In the genomic region with DNA sequence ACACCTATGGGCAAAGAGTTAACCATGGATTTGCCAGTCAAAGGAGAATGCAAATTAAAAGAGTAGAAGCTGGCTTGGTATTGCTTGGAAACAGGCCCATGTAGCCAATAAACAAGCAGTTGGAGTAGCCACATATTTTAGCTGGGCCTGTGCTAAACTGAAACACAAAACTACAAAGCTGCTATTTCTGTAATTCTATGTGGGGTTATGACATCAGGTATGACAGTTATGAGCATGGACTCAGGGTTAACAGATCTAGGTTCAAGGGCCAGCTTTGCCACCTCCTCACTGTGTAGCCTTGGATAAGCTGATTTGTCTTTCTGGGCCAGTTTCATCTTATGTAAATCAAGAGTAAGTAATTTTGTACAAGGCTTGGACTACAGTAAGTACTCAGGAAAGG, we compare ENCODE assay signal across 25 cellular contexts.
DNase-seq lines count a peak whose midpoint lies in the region; ATAC-seq and TF ChIP-seq lines count a peak whose summit lies in the region.
"Had no signal": no experiment of that assay in that cellular context is flagged by ENCODE, and none has a peak within 500 bp of the region (broad histone marks: within the 10 kb centered on the region; RNA-seq: fewer than 3 reads in every experiment).

No MANE protein-coding gene starts in this region.

- H4K91ac ChIP-seq in neuronal stem cell (ENCODE audit: low read depth, low read length, poor library complexity), result no peak overlapping the region

- H3K79me2 ChIP-seq in Karpas-422 (ENCODE audit: low read length), result no peaks in the 10 kb centered on the region
- H3K79me2 ChIP-seq: parathyroid adenoma had no signal

- H4K8ac ChIP-seq in neuronal stem cell (ENCODE audit: low read depth, low read length), result no peak overlapping the region

- no peak overlapping the region for H2AK5ac ChIP-seq in neuronal stem cell (ENCODE audit: low read depth, low read length)

- H4K20me1 ChIP-seq in Karpas-422 (ENCODE audit: insufficient read depth, low read depth, low read length), result no peaks in the 10 kb centered on the region

- peaks cover 0 to 26% of the 10 kb centered on the region in 2 donors for H3K36me3 ChIP-seq in neuronal stem cell (replicated peaks in 1 of 2; ENCODE audit: control insufficient read depth in 2 of 2, insufficient read depth in 2 of 2, low read length in 2 of 2)
- no peaks in the 10 kb centered on the region for H3K36me3 ChIP-seq in Karpas-422 (ENCODE audit: insufficient read depth, low read length)
- H3K36me3 ChIP-seq: ascending aorta, BE2C, suprapubic skin had no signal

- no peak overlapping the region for H3K23ac ChIP-seq in neuronal stem cell (ENCODE audit: low read depth, low read length, poor library complexity)

- no peak overlapping the region for H2BK5ac ChIP-seq in neuronal stem cell (ENCODE audit: low read length)

- H3K9me3 ChIP-seq in neuronal stem cell (replicated peaks in 1 of 2; ENCODE audit: control insufficient read depth in 2 of 2, insufficient read depth in 1 of 2, low read depth in 1 of 2, low read length in 2 of 2), result no peaks in the 10 kb centered on the region
- no peaks in the 10 kb centered on the region for H3K9me3 ChIP-seq in Karpas-422 (ENCODE audit: low read length)
- H3K9me3 ChIP-seq: ascending aorta, BE2C, suprapubic skin had no signal

- H2BK12ac ChIP-seq in neuronal stem cell (ENCODE audit: low read length), result no peak overlapping the region

- H3K4me1 ChIP-seq in neuronal stem cell (ENCODE audit: control insufficient read depth in 2 of 2, insufficient read depth in 1 of 2, low read depth in 1 of 2, low read length in 2 of 2), result no peaks in the 10 kb centered on the region
- H3K4me1 ChIP-seq in Karpas-422 (ENCODE audit: low read length), result no peaks in the 10 kb centered on the region
- H3K4me1 ChIP-seq: BE2C, parathyroid adenoma, suprapubic skin had no signal

- H3K79me1 ChIP-seq in neuronal stem cell (ENCODE audit: low read depth, low read length), result no peaks in the 10 kb centered on the region

- H2BK120ac ChIP-seq in neuronal stem cell (ENCODE audit: low read depth, low read length), result no peak overlapping the region

- DNase-seq in GM10266 (ENCODE audit: extremely low spot score) (peak; percentile 21), neuronal stem cell (ENCODE audit: low spot score) (no peak), Karpas-422 (no peak)
- no peak for DNase-seq in stimulated activated naive CD8-positive, alpha-beta T cell treated with anti-CD3 and anti-CD28 coated beads, Interleukin-15, Interleukin-2, amounts not matched to agents 100 U/mL and 50 U/mL, for 24 hours
- DNase-seq in activated CD4-positive, CD25-positive, alpha-beta regulatory T cell treated with anti-CD3 and anti-CD28 coated beads, Interleukin-2, amount 50 U/mL, for 72 hours, result no peak
- DNase-seq: 8988T; activated naive CD4-positive, alpha-beta T cell treated with anti-CD3 and anti-CD28 coated beads for 36 hours; BE2C; effector memory CD8-positive, alpha-beta T cell; head of caudate nucleus; immature natural killer cell; NCI-H1436; NCI-H2171 treated with DMSO at 0.1 percent for 48 hours; NCI-H774; PC-3; SIG-M5; stimulated activated CD4-positive, alpha-beta T cell treated with anti-CD3 and anti-CD28 coated beads, Interleukin-2, amount 100 ng/mL, for 48 hours; T-helper 1 cell had no signal

- no peak for TF ChIP-seq CTCF in GM10266 (IDR thresholded peaks at IDR 0.05; ENCODE audit: control insufficient read depth, insufficient read depth, low read depth, missing control alignments)

- H3K18ac ChIP-seq in neuronal stem cell (ENCODE audit: low read length), result no peak overlapping the region

- H3K27me3 ChIP-seq in neuronal stem cell (ENCODE audit: control insufficient read depth in 3 of 3, insufficient read depth in 3 of 3, low read depth in 1 of 3, low read length in 3 of 3), result no peaks in the 10 kb centered on the region
- H3K27me3 ChIP-seq in Karpas-422 (ENCODE audit: low read length), result no peaks in the 10 kb centered on the region
- H3K27me3 ChIP-seq: ascending aorta, suprapubic skin had no signal

- no peak overlapping the region for H3K4ac ChIP-seq in neuronal stem cell (ENCODE audit: low read length)

- peak; percentile 47 for ATAC-seq in GM19395 (IDR thresholded peaks at IDR 0.05; ENCODE audit: unreplicated experiment)
- ATAC-seq in HG02610 (IDR thresholded peaks at IDR 0.05; ENCODE audit: unreplicated experiment), result peak; percentile 45
- peak; percentile 67 for ATAC-seq in HG03432 (IDR thresholded peaks at IDR 0.05; ENCODE audit: unreplicated experiment)
- ATAC-seq in stimulated activated naive CD8-positive, alpha-beta T cell treated with anti-CD3 and anti-CD28 coated beads, Interleukin-15, Interleukin-2, amounts not matched to agents 100 U/mL and 50 U/mL, for 24 hours, result no peak
- ATAC-seq: effector memory CD8-positive, alpha-beta T cell; PC-3 had no signal

- H2BK15ac ChIP-seq in neuronal stem cell (ENCODE audit: low read length), result no peak overlapping the region

- H3K4me2 ChIP-seq in neuronal stem cell (ENCODE audit: insufficient read depth, low read length, poor library complexity, severe bottlenecking), result no peak overlapping the region
- no peak overlapping the region for H3K4me2 ChIP-seq in Karpas-422 (ENCODE audit: low read depth, low read length, poor library complexity, severe bottlenecking)

- H3K4me3 ChIP-seq in neuronal stem cell (ENCODE audit: low read length in 2 of 2), result no peak overlapping the region
- H3K4me3 ChIP-seq in Karpas-422 (ENCODE audit: low read length), result no peak overlapping the region
- H3K4me3 ChIP-seq: ascending aorta, lung, suprapubic skin had no signal

- H3K27ac ChIP-seq in neuronal stem cell (replicated peaks; ENCODE audit: low read length) (no peak overlapping the region), Karpas-422 (ENCODE audit: low read length) (no peak overlapping the region)
- H3K27ac ChIP-seq: ascending aorta, parathyroid adenoma, suprapubic skin had no signal

- H3K14ac ChIP-seq in neuronal stem cell (ENCODE audit: low read length), result no peak overlapping the region

- H3K9ac ChIP-seq in neuronal stem cell (ENCODE audit: low read depth, low read length, poor library complexity) (no peak overlapping the region), Karpas-422 (ENCODE audit: low read length) (no peak overlapping the region)
- H3K9ac ChIP-seq: parathyroid adenoma had no signal

- no peak overlapping the region for H2AFZ ChIP-seq in neuronal stem cell (ENCODE audit: low read length)
- no peak overlapping the region for H2AFZ ChIP-seq in Karpas-422 (ENCODE audit: low read length)
- H2AFZ ChIP-seq: parathyroid adenoma had no signal

- no peaks in the 10 kb centered on the region for H3K9me2 ChIP-seq in Karpas-422 (replicated peaks; ENCODE audit: insufficient read depth, low read length)
